8 cellular contexts compared by ENCODE assay signal in genomic region chr10:67764012-67764822, GRCh38.
DNase-seq lines count a peak whose midpoint lies in the region; ATAC-seq and TF ChIP-seq lines count a peak whose summit lies in the region.

No MANE protein-coding gene starts in this region.

- POLR2A ChIA-PET in activated CD4-positive, alpha-beta T cell treated with anti-CD3 and anti-CD28 coated beads for 36 hours (lab: Charles Lee) = interaction anchor here (0.6 kb wide), 1 partner anchor 749 kb away, joined by 5 read pairs; no protein-coding TSS in a partner anchor

- CTCF ChIA-PET in activated CD4-positive, alpha-beta T cell treated with anti-CD3 and anti-CD28 coated beads for 36 hours (lab: Charles Lee) = interaction anchor here (0.8 to 1.5 kb wide), 3 partner anchors 10 to 24 kb away, joined by 3 to 6 read pairs (median 5); no protein-coding TSS in a partner anchor

- peak; percentile 86 for DNase-seq in AG09319 (ENCODE audit: extremely low read depth, low read depth)
- peak; percentile 64 for DNase-seq in NCI-H510A (lab: John Stamatoyannopoulos, UW)
- peak; percentile 96 for DNase-seq in activated CD4-positive, alpha-beta T cell treated with anti-CD3 and anti-CD28 coated beads for 36 hours
- DNase-seq in choroid plexus epithelial cell (ENCODE audit: low read depth) = peak; percentile 96
- peak; percentile 86 for DNase-seq in kidney glomerular epithelial cell (lab: John Stamatoyannopoulos, UW)
- DNase-seq in stimulated activated CD4-positive, alpha-beta T cell treated with anti-CD3 and anti-CD28 coated beads, Interleukin-15, amount 100 ng/mL, for 48 hours (ENCODE audit: low read depth in 2 of 2) = peak; percentile 88 to 91

- no peaks in the 10 kb centered on the region for H3K9me3 Mint-ChIP-seq in activated CD4-positive, alpha-beta T cell treated with anti-CD3 and anti-CD28 coated beads for 36 hours (ENCODE audit: low read depth)

- peak overlapping the region; percentile 99 for H3K27ac Mint-ChIP-seq in activated CD4-positive, alpha-beta T cell treated with anti-CD3 and anti-CD28 coated beads for 36 hours

- H3K4me3 Mint-ChIP-seq in activated CD4-positive, alpha-beta T cell treated with anti-CD3 and anti-CD28 coated beads for 36 hours = peak overlapping the region; percentile 86

- intact Hi-C loops in activated CD4-positive, alpha-beta T cell treated with anti-CD3 and anti-CD28 coated beads for 36 hours (cut with DNase I, micrococcal nuclease) = loop anchor here (1.0 to 5.0 kb wide), 5 partner anchors 85 to 643 kb away; partner anchors contain the start of gene RUFY2 (in 1 of the 2)

- H3K36me3 Mint-ChIP-seq in activated CD4-positive, alpha-beta T cell treated with anti-CD3 and anti-CD28 coated beads for 36 hours (ENCODE audit: low read depth) = peaks cover 5% of the 10 kb centered on the region

- H3K4me1 Mint-ChIP-seq in activated CD4-positive, alpha-beta T cell treated with anti-CD3 and anti-CD28 coated beads for 36 hours = peaks cover 15% of the 10 kb centered on the region

- peak; percentile 43 for TF ChIP-seq POLR2A in GM19193 (IDR thresholded peaks at IDR 0.05; ENCODE audit: extremely low read depth, insufficient read depth, insufficient read length)

- H3K4me3 ChIP-seq in choroid plexus epithelial cell (ENCODE audit: low read depth, low read length) = peak overlapping the region; percentile 70

- no peak for TF ChIP-seq CTCF in AG09319 (IDR thresholded peaks at IDR 0.05; ENCODE audit: low read depth, low read length)
- TF ChIP-seq CTCF in choroid plexus epithelial cell (conservative IDR thresholded peaks at IDR 0.05; ENCODE audit: low read depth, low read length) = no peak

- ATAC-seq in HG03439 (IDR thresholded peaks at IDR 0.05; ENCODE audit: unreplicated experiment) = peak; percentile 91
- peak; percentile 86 for ATAC-seq in activated CD4-positive, alpha-beta T cell treated with anti-CD3 and anti-CD28 coated beads for 36 hours

- H3K27me3 Mint-ChIP-seq in activated CD4-positive, alpha-beta T cell treated with anti-CD3 and anti-CD28 coated beads for 36 hours = peaks cover 2% of the 10 kb centered on the region

Comparison
In these comparisons a context has a peak if more than half of its experiments do, and no peak if none do; other contexts are left out.
1. Peak in every context shown above with its lines: DNase-seq, ATAC-seq and H3K4me3 ChIP-seq.